ENCODE assay signal across 2 cellular contexts in genomic region chr11:2276280-2276998, GRCh38.
TF ChIP-seq lines count a peak whose summit lies in the region.

No MANE protein-coding gene starts in this region.

TF ChIP-seq in K562, 482 proteins besides CTCF, POLR2A, EP300 and RAD21:
- no peak for TF ChIP-seq E2F8 (IDR thresholded peaks at IDR 0.05; ENCODE audit: low read depth, partially characterized antibody)
- no peak for TF ChIP-seq ZNF282 (CRISPR knock-in tag; IDR thresholded peaks at IDR 0.05)
- no peak for TF ChIP-seq GATA2 (CRISPR knock-in tag; IDR thresholded peaks at IDR 0.05)
- no peak for TF ChIP-seq ZNF449 (CRISPR knock-in tag; IDR thresholded peaks at IDR 0.05)
- TF ChIP-seq RBM34 (IDR thresholded peaks at IDR 0.05; ENCODE audit: borderline replicate concordance, insufficient read depth, low read length): no peak
- no peak for TF ChIP-seq MNT (conservative IDR thresholded peaks at IDR 0.05)
- no peak for TF ChIP-seq HNRNPUL1 (IDR thresholded peaks at IDR 0.05; ENCODE audit: low read length)
- TF ChIP-seq GABPA (tag; conservative IDR thresholded peaks at IDR 0.05; ENCODE audit: low read depth): no peak
- no peak for TF ChIP-seq BRD4 (IDR thresholded peaks at IDR 0.05)
- TF ChIP-seq, protein P1, sequence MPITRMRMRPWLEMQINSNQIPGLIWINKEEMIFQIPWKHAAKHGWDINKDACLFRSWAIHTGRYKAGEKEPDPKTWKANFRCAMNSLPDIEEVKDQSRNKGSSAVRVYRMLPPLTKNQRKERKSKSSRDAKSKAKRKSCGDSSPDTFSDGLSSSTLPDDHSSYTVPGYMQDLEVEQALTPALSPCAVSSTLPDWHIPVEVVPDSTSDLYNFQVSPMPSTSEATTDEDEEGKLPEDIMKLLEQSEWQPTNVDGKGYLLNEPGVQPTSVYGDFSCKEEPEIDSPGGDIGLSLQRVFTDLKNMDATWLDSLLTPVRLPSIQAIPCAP (CRISPR knock-in tag; IDR thresholded peaks at IDR 0.05; ENCODE audit: borderline replicate concordance): no peak
- no peak for TF ChIP-seq SIX5 (IDR thresholded peaks at IDR 0.05; ENCODE audit: borderline replicate concordance in 1 of 2, insufficient read depth in 1 of 2, low read depth in 1 of 2, low read length in 2 of 2)
- TF ChIP-seq MAFK (IDR thresholded peaks at IDR 0.05; ENCODE audit: low read length): no peak
- no peak for TF ChIP-seq NBN (IDR thresholded peaks at IDR 0.05; ENCODE audit: low read depth)
- no peak for TF ChIP-seq CREM (IDR thresholded peaks at IDR 0.05; ENCODE audit: low read depth)
- no peak for TF ChIP-seq TAF9B (IDR thresholded peaks at IDR 0.05; ENCODE audit: partially characterized antibody)
- no peak for TF ChIP-seq RFX5 (IDR thresholded peaks at IDR 0.05; ENCODE audit: low read depth, low read length)
- no peak for TF ChIP-seq TGIF2 (CRISPR knock-in tag; IDR thresholded peaks at IDR 0.05)
- no peak for TF ChIP-seq ZSCAN29 (IDR thresholded peaks at IDR 0.05)
- TF ChIP-seq ZNF217 (CRISPR knock-in tag; IDR thresholded peaks at IDR 0.05): no peak

TF ChIP-seq in SK-N-SH treated with all-trans-retinoic acid at 6 μM for 48 hours, 23 proteins besides CTCF, POLR2A, EP300 and RAD21:
- TF ChIP-seq ZNF70 (CRISPR knock-in tag; IDR thresholded peaks at IDR 0.05) (no peak), ISL1 (CRISPR knock-in tag; IDR thresholded peaks at IDR 0.05) (no peak), GLIS3 (CRISPR knock-in tag; IDR thresholded peaks at IDR 0.05) (no peak), TCF4 (CRISPR knock-in tag; IDR thresholded peaks at IDR 0.05; ENCODE audit: borderline replicate concordance) (no peak), PPARA (CRISPR knock-in tag; IDR thresholded peaks at IDR 0.05; ENCODE audit: borderline replicate concordance) (no peak), BACH2 (CRISPR knock-in tag; IDR thresholded peaks at IDR 0.05; ENCODE audit: borderline replicate concordance) (no peak), CSRNP3 (CRISPR knock-in tag; IDR thresholded peaks at IDR 0.05) (no peak), OSR1 (CRISPR knock-in tag; IDR thresholded peaks at IDR 0.05) (no peak), POU6F1 (CRISPR knock-in tag; IDR thresholded peaks at IDR 0.05; ENCODE audit: borderline replicate concordance, low read depth) (no peak), CREB5 (CRISPR knock-in tag; IDR thresholded peaks at IDR 0.05; ENCODE audit: low read depth) (no peak), ZC3H10 (CRISPR knock-in tag; IDR thresholded peaks at IDR 0.05) (no peak), ZNF8 (CRISPR knock-in tag; IDR thresholded peaks at IDR 0.05) (no peak), RARB (CRISPR knock-in tag; IDR thresholded peaks at IDR 0.05) (no peak), ZFP30 (CRISPR knock-in tag; IDR thresholded peaks at IDR 0.05) (no peak), SNAI2 (CRISPR knock-in tag; IDR thresholded peaks at IDR 0.05) (no peak), ESRRG (CRISPR knock-in tag; IDR thresholded peaks at IDR 0.05) (no peak)
